24 cellular contexts compared by ENCODE assay signal in the genomic region with DNA sequence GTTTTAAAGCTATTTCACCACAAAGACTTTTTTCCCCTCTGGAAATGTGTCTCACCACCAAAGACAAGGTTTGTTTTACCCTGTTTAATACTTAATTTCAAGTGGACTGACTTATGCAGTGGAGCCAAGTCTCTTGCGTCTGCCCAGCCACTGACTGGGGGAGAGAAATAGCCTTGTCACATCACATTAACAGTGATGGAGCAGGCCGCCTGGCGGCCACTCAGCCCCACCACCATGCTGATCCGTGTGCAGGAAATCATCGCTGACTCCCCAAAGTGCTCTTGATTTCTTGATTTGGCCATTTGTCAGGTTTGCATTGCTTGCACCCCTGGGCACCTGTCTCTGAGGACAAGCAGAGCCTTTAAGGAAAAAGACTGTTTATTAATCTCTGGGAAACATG.
"Had no signal": no experiment of that assay in that cellular context is flagged by ENCODE, and none has a peak within 500 bp of the region (broad histone marks: within the 10 kb centered on the region; RNA-seq: fewer than 3 reads in every experiment).

No MANE protein-coding gene starts in this region.

- H3K27ac ChIP-seq: foreskin keratinocyte, left lung, ovary, prostate gland, tibial artery, uterus, WERI-Rb-1 had no signal

- H3K36me3 ChIP-seq: left lung, ovary, prostate gland, tibial artery, uterus, WERI-Rb-1 had no signal

- H3K27me3 ChIP-seq: foreskin keratinocyte, ovary, tibial artery, uterus had no signal

- H3K4me3 ChIP-seq: left lung, ovary, prostate gland, tibial artery, uterus had no signal

- H3K4me1 ChIP-seq: foreskin keratinocyte, left lung, prostate gland, tibial artery, uterus had no signal

- DNase-seq: activated CD4-positive, alpha-beta T cell treated with anti-CD3 and anti-CD28 coated beads, Interleukin-2, amount 10 ng/mL, durations not matched to agents 7 days and 5 days; activated CD4-positive, CD25-positive, alpha-beta regulatory T cell treated with anti-CD3 and anti-CD28 coated beads, Interleukin-2, amount 50 U/mL, for 72 hours; activated CD8-positive, alpha-beta T cell treated with anti-CD3 and anti-CD28 coated beads for 36 hours; activated naive CD4-positive, alpha-beta T cell treated with anti-CD3 and anti-CD28 coated beads for 36 hours; activated T-cell treated with anti-CD3 and anti-CD28 coated beads, Interleukin-2, amount 50 U/mL, for 4 hours; amygdala; effector CD8-positive, alpha-beta T cell; foreskin keratinocyte; left lung; mammary epithelial cell; midbrain; natural killer cell; ovary; right cardiac atrium; stimulated activated CD4-positive, alpha-beta T cell treated with anti-CD3 and anti-CD28 coated beads, Interleukin-12 subunit alpha, Interleukin-12 subunit beta, amount 100 ng/mL, for 4 hours; stimulated activated naive CD8-positive, alpha-beta T cell treated with anti-CD3 and anti-CD28 coated beads, Interleukin-15, amount 100 ng/mL, for 72 hours; T-helper 1 cell; uterus; WERI-Rb-1 had no signal

- FAIRE-seq: bronchial epithelial cell, keratinocyte, TTC549 had no signal

- ATAC-seq: activated CD8-positive, alpha-beta T cell treated with anti-CD3 and anti-CD28 coated beads for 36 hours; activated T-cell treated with anti-CD3 and anti-CD28 coated beads, Interleukin-2, amount 50 U/mL, for 4 hours; foreskin keratinocyte; left lung; natural killer cell; right cardiac atrium; stimulated activated naive CD8-positive, alpha-beta T cell treated with anti-CD3 and anti-CD28 coated beads, Interleukin-15, amount 100 ng/mL, for 72 hours had no signal

- H3K9me3 ChIP-seq: prostate gland, uterus had no signal
